9 cellular contexts compared by ENCODE assay signal in genomic region chr17:6444573-6445335, GRCh38. TPM values are rescaled to one million over a fixed set of nuclear protein-coding genes. Genes with fewer than 3 reads are reported as not detected.
DNase-seq lines count a peak whose midpoint lies in the region; ATAC-seq and TF ChIP-seq lines count a peak whose summit lies in the region.
"Had no signal": no experiment of that assay in that cellular context is flagged by ENCODE, and none has a peak within 500 bp of the region (broad histone marks: within the 10 kb centered on the region; RNA-seq: fewer than 3 reads in every experiment).

No MANE protein-coding gene starts in this region.

- in situ Hi-C loops in astrocyte of the cerebellum (cut with HindIII; ENCODE audit: low sequenced_read_pairs): no loop called here

- intact Hi-C loops in right lobe of liver (cut with DNase I): no loop called here

- H3K27me3 ChIP-seq in right lobe of liver (peaks cover 0 to 5% of the 10 kb centered on the region in 2 donors), thoracic aorta (replicated peaks; ENCODE audit: insufficient read depth) (no peaks in the 10 kb centered on the region)

- DNase-seq in activated CD8-positive, alpha-beta memory T cell treated with anti-CD3 and anti-CD28 coated beads, Interleukin-2, amount 10 ng/mL, durations not matched to agents 7 days and 5 days: no peak
- DNase-seq in activated CD8-positive, alpha-beta memory T cell treated with anti-CD3 and anti-CD28 coated beads, Interleukin-2, amount 50 U/mL, for 4 hours: no peak
- DNase-seq in astrocyte of the cerebellum (ENCODE audit: low read depth): no peak
- no peak for DNase-seq in right lobe of liver
- DNase-seq in thoracic aorta (ENCODE audit: low spot score): no peak
- DNase-seq in NCI-H82 treated with DMSO at 0.1 percent for 48 hours (lab: John Stamatoyannopoulos, UW; ENCODE audit: unreplicated experiment): no peak
- DNase-seq in HuH-7 (ENCODE audit: low spot score): no peak
- DNase-seq in OCI-M1 (lab: John Stamatoyannopoulos, UW): no peak

- no peaks in the 10 kb centered on the region for H3K9me3 Mint-ChIP-seq in activated CD8-positive, alpha-beta memory T cell treated with anti-CD3 and anti-CD28 coated beads, Interleukin-2, amount 10 ng/mL, durations not matched to agents 7 days and 5 days (ENCODE audit: low read depth)

- H3K36me3 ChIP-seq in right lobe of liver: no peaks in the 10 kb centered on the region
- no peaks in the 10 kb centered on the region for H3K36me3 ChIP-seq in thoracic aorta

- ATAC-seq in activated CD8-positive, alpha-beta memory T cell treated with anti-CD3 and anti-CD28 coated beads, Interleukin-2, amount 10 ng/mL, durations not matched to agents 7 days and 5 days: no peak
- ATAC-seq in right lobe of liver (no peak), thoracic aorta (ENCODE audit: insufficient number of reproducible peaks, low FRiP score, low read depth) (no peak)

- H3K9me3 ChIP-seq in right lobe of liver (no peaks in the 10 kb centered on the region), thoracic aorta (no peaks in the 10 kb centered on the region)

- CTCF ChIA-PET in activated CD8-positive, alpha-beta memory T cell treated with anti-CD3 and anti-CD28 coated beads, Interleukin-2, amount 10 ng/mL, durations not matched to agents 7 days and 5 days (lab: Charles Lee): interaction anchor here (0.5 to 3.6 kb wide), 5 partner anchors 9 to 857 kb away, joined by 3 to 15 read pairs (median 5); partner anchors contain the start of gene AIPL1

- WGBS in right lobe of liver (ENCODE audit: insufficient coverage, low coverage, low lambda C conversion rate, missing lambda C conversion rate): 48% methylated on average over 4 of the region's 36 CpGs

- H3K4me1 ChIP-seq in right lobe of liver: peaks cover 0 to 5% (median 0%) of the 10 kb centered on the region in 4 donors
- peaks cover 0 to 16% of the 10 kb centered on the region in 2 donors for H3K4me1 ChIP-seq in thoracic aorta (ENCODE audit: control insufficient read depth in 1 of 2, low read depth in 2 of 2)

- no peak overlapping the region for H3K27ac ChIP-seq in right lobe of liver
- no peak overlapping the region for H3K27ac ChIP-seq in thoracic aorta

- peaks cover 22% of the 10 kb centered on the region for H3K27me3 Mint-ChIP-seq in activated CD8-positive, alpha-beta memory T cell treated with anti-CD3 and anti-CD28 coated beads, Interleukin-2, amount 10 ng/mL, durations not matched to agents 7 days and 5 days

- H3K27ac Mint-ChIP-seq in activated CD8-positive, alpha-beta memory T cell treated with anti-CD3 and anti-CD28 coated beads, Interleukin-2, amount 10 ng/mL, durations not matched to agents 7 days and 5 days: peak overlapping the region; percentile 79

- H3K4me3 ChIP-seq in astrocyte of the cerebellum (ENCODE audit: low read depth, low read length) (peak overlapping the region; percentile 54), right lobe of liver (peak overlapping the region; percentile 21 to 59 (median 42)), thoracic aorta (peak overlapping the region; percentile 76)

- no peak for TF ChIP-seq POLR2A in right lobe of liver (IDR thresholded peaks at IDR 0.05)

- peaks cover 13% of the 10 kb centered on the region for H3K4me1 Mint-ChIP-seq in activated CD8-positive, alpha-beta memory T cell treated with anti-CD3 and anti-CD28 coated beads, Interleukin-2, amount 10 ng/mL, durations not matched to agents 7 days and 5 days

- no peaks in the 10 kb centered on the region for H3K36me3 Mint-ChIP-seq in activated CD8-positive, alpha-beta memory T cell treated with anti-CD3 and anti-CD28 coated beads, Interleukin-2, amount 10 ng/mL, durations not matched to agents 7 days and 5 days

- peak overlapping the region; percentile 86 for H3K4me3 Mint-ChIP-seq in activated CD8-positive, alpha-beta memory T cell treated with anti-CD3 and anti-CD28 coated beads, Interleukin-2, amount 10 ng/mL, durations not matched to agents 7 days and 5 days

- TF ChIP-seq CTCF in astrocyte of the cerebellum (IDR thresholded peaks at IDR 0.05; ENCODE audit: low read depth, low read length, missing control alignments): no peak
- no peak for TF ChIP-seq CTCF in right lobe of liver (IDR thresholded peaks at IDR 0.05)
- no peak for TF ChIP-seq CTCF in thoracic aorta (IDR thresholded peaks at IDR 0.05)

RNA-seq across cellular contexts. Expression of gene PIMREG, which starts 0.5 kb away (rescaled TPM):
- 10 to 100 TPM in 1 of 2 experiments, 1 to 10 TPM in 1; 6.8 to 17.0 TPM for total RNA-seq in activated CD8-positive, alpha-beta memory T cell treated with anti-CD3 and anti-CD28 coated beads, Interleukin-2, amount 10 ng/mL, durations not matched to agents 7 days and 5 days
- total RNA-seq in right lobe of liver (under 1 TPM in 2 of 6 experiments, not detected in 4; 0.18 to 0.37 TPM), thoracic aorta (not detected)

RNA-seq across cellular contexts. Expression of gene AIPL1, which starts 9.8 kb away (rescaled TPM):
- total RNA-seq in activated CD8-positive, alpha-beta memory T cell treated with anti-CD3 and anti-CD28 coated beads, Interleukin-2, amount 10 ng/mL, durations not matched to agents 7 days and 5 days: not detected
- total RNA-seq in right lobe of liver (not detected), thoracic aorta (not detected)
- total RNA-seq: omental fat pad had no signal

Comparison
In these comparisons a context has a peak if more than half of its experiments do, and no peak if none do; other contexts are left out.
1. RNA of gene PIMREG, which starts 0.5 kb away (total RNA-seq): 6.8 to 17.0 TPM in activated CD8-positive, alpha-beta memory T cell treated with anti-CD3 and anti-CD28 coated beads, Interleukin-2, amount 10 ng/mL, durations not matched to agents 7 days and 5 days; not detected in thoracic aorta and 0.18 to 0.37 TPM in right lobe of liver; every median in the first group is over 4 times any median in the second.
2. Peak in every context shown above with its lines, with median percentiles within 50 percentile points of each other: H3K4me3 ChIP-seq.